In the genomic region with DNA sequence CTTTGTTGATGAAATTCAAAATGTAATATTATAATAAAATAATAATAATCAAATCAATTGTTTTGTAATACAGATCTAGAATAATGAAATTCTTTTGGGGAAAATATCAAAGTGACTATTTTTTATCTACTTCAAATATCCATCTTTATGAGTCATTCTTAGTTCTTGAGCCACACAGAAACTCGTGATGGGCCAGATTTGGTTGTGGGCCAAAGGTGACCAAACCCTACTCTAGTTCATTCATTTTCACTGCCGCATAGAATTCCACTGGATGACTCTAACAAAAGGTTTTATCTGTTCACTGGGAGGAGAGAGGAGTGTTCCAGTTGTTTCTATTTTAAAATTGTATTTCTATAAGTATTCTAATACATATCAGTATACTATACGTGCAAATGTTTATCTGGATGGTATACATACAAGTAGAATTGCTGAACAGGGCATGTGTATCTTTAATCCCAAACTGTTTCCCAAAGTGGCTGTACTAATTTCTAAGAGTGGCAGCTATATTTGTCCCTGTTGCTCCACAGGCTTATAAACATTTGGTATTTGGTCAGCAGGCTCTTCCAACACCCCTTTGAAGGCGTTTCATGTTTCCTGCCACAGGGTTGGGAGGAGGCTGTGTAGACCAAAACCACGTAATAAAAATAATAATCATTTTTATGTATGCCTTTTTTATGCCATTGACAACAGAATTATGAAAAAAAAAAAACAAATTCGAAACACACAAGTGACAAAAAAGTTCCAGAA, we compare ENCODE assay signal across 19 cellular contexts. TPM values are rescaled to one million over a fixed set of nuclear protein-coding genes. Genes with fewer than 3 reads are reported as not detected.
DNase-seq lines count a peak whose midpoint lies in the region; ATAC-seq and TF ChIP-seq lines count a peak whose summit lies in the region.
"Had no signal": no experiment of that assay in that cellular context is flagged by ENCODE, and none has a peak within 500 bp of the region (broad histone marks: within the 10 kb centered on the region; RNA-seq: fewer than 3 reads in every experiment).

No MANE protein-coding gene starts in this region.

- TF ChIP-seq CTCF in coronary artery (IDR thresholded peaks at IDR 0.05), result no peak

- H3K9me3 ChIP-seq in MG63, result no peaks in the 10 kb centered on the region
- H3K9me3 ChIP-seq: stomach had no signal

- H3K27me3 ChIP-seq in MG63, result no peaks in the 10 kb centered on the region
- H3K27me3 ChIP-seq: stomach had no signal

- no peaks in the 10 kb centered on the region for H3K36me3 ChIP-seq in MG63
- H3K36me3 ChIP-seq: stomach had no signal

- peak; percentile 61 for DNase-seq in EH (ENCODE audit: low read depth)
- peak; percentile 36 for DNase-seq in MG63
- DNase-seq in coronary artery (ENCODE audit: low spot score), result peak; percentile 12
- peak; percentile 85 for DNase-seq in myocyte (ENCODE audit: low read depth)
- DNase-seq in NCI-H187 (lab: John Stamatoyannopoulos, UW), result no peak
- no peak for DNase-seq in NCI-H2227 (lab: John Stamatoyannopoulos, UW; ENCODE audit: unreplicated experiment)
- no peak for DNase-seq in cortex of kidney (lab: John Stamatoyannopoulos, UW)
- DNase-seq: C1 segment of cervical spinal cord; effector memory CD8-positive, alpha-beta T cell; Karpas-422; NCI-H1694 treated with DMSO at 0.1 percent for 48 hours; NCI-H524; SW 1271 had no signal

- H3K27ac ChIP-seq in coronary artery, result no peak overlapping the region
- H3K27ac ChIP-seq: HL-60, parathyroid adenoma had no signal

- no peak for ATAC-seq in GM21360 (IDR thresholded peaks at IDR 0.05; ENCODE audit: unreplicated experiment)
- ATAC-seq: effector memory CD8-positive, alpha-beta T cell; HCT116 had no signal

- H3K4me3 ChIP-seq in MG63 (no peak overlapping the region), coronary artery (no peak overlapping the region)
- H3K4me3 ChIP-seq: stomach had no signal

RNA-seq across cellular contexts. Expression of a gene that starts 7.3 kb away (rescaled TPM):
- total RNA-seq in MG63 (2014; rRNA removed; shearing (Covaris generic); ENCODE audit: low replicate concordance), result not detected in 2 replicates
- not detected in 2 replicates for total RNA-seq in myocyte
- not detected for polyA plus RNA-seq in myocyte (2012)
- total RNA-seq: Daoy, stomach had no signal
- polyA plus RNA-seq: stomach had no signal

RNA-seq across cellular contexts. Expression of a gene that starts 25.8 kb away (rescaled TPM):
- total RNA-seq in MG63 (2014; rRNA removed; shearing (Covaris generic); ENCODE audit: low replicate concordance), result not detected in 2 replicates
- total RNA-seq in myocyte, result 2.2 and 5.6 TPM in 2 replicates
- polyA plus RNA-seq in myocyte (2012), result 0.21 TPM
- total RNA-seq: Daoy had no signal

Comparison
In these comparisons a context has a peak if more than half of its experiments do, and no peak if none do; other contexts are left out.
1. DNase-seq: peak in EH (single experiment), MG63 (single experiment), coronary artery (single experiment) and myocyte (single experiment); none in NCI-H187 (0 of 2), NCI-H2227 (single experiment) and cortex of kidney (single experiment).